Comparison of ENCODE assay signal across 6 cellular contexts in the genomic region with DNA sequence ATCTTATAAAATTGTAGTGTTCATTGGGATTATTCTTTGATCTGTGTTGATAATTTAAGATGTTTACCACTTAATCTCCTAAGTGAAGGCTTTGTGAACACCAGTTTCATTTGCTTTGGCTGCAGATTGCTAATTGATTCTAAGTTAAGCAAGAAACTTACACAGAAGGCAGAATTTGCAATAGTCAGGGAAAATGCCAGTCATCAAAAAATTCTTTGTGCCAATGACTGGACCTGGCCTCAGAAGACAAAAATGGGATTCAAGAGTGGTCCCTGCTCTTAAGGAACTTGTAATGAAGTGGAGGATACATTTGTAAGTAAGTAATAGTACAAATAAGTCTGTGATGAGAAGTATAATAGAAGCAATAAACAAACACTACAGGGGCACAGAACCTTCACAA.
"Had no signal": no experiment of that assay in that cellular context is flagged by ENCODE, and none has a peak within 500 bp of the region (broad histone marks: within the 10 kb centered on the region; RNA-seq: fewer than 3 reads in every experiment).

No MANE protein-coding gene starts in this region.

- H2AFZ ChIP-seq: GM23338 had no signal

- H3K4me3 ChIP-seq: GM23338 had no signal

- ATAC-seq: GM23338 had no signal

- H3K4me2 ChIP-seq: GM23338 had no signal

- FAIRE-seq: H1, H54 had no signal

- DNase-seq: H9, HCEC 1CT, KG1 had no signal
